ENCODE assay signal across 8 cellular contexts in genomic region chr18:6728809-6729246, GRCh38. TPM values are rescaled to one million over a fixed set of nuclear protein-coding genes. Genes with fewer than 3 reads are reported as not detected.
A peak's percentile ranks its signal among the peaks of the same experiment; 100 is the strongest.
DNase-seq lines count a peak whose midpoint lies in the region; ATAC-seq and TF ChIP-seq lines count a peak whose summit lies in the region.

No MANE protein-coding gene starts in this region.

- H3K9me3 ChIP-seq in endodermal cell (ENCODE audit: control insufficient read depth, low read length), result no peaks in the 10 kb centered on the region

- no peak for DNase-seq in AG04449 (ENCODE audit: low read depth, low spot score)
- DNase-seq in NCI-H69 (lab: John Stamatoyannopoulos, UW), result peak; percentile 53
- no peak for DNase-seq in endodermal cell
- no peak for DNase-seq in NCI-H2029 (lab: John Stamatoyannopoulos, UW)
- DNase-seq in activated CD4-positive, alpha-beta memory T cell treated with anti-CD3 and anti-CD28 coated beads, Interleukin-2, amount 10 ng/mL, durations not matched to agents 7 days and 5 days, result no peak
- no peak for DNase-seq in islet precursor cell

- H3K4me3 ChIP-seq in AG04449 (ENCODE audit: low read depth, low read length) (peak overlapping the region; percentile 66), endodermal cell (ENCODE audit: low read length) (peak overlapping the region; percentile 92)

- WGBS in endodermal cell (ENCODE audit: insufficient coverage in 1 of 2, insufficient read length in 1 of 2), 2 experiments, result 17% methylated on average over 5 of the region's 5 CpGs; no CpG with 5 or more reads in 1 of the 2 experiments

- no peaks in the 10 kb centered on the region for H3K36me3 ChIP-seq in endodermal cell (ENCODE audit: control insufficient read depth, insufficient read depth, low read length)

- H3K27me3 ChIP-seq in endodermal cell (ENCODE audit: control insufficient read depth, insufficient read depth, low read length, poor library complexity, severe bottlenecking), result no peaks in the 10 kb centered on the region

- ATAC-seq in activated CD4-positive, CD25-positive, alpha-beta regulatory T cell treated with anti-CD3 and anti-CD28 coated beads, Interleukin-2, amount 50 U/mL, for 24 hours, result no peak

- H3K27ac Mint-ChIP-seq in endodermal cell, result peak overlapping the region; percentile 99
- peak overlapping the region; percentile 99 to 100 (median 100) for H3K27ac Mint-ChIP-seq in nephron
- no peak overlapping the region for H3K27ac Mint-ChIP-seq in activated CD4-positive, alpha-beta memory T cell treated with anti-CD3 and anti-CD28 coated beads, Interleukin-2, amount 10 ng/mL, durations not matched to agents 7 days and 5 days

- H3K27me3 Mint-ChIP-seq in endodermal cell (ENCODE audit: insufficient read depth) (no peaks in the 10 kb centered on the region), nephron (ENCODE audit: low read depth) (no peaks in the 10 kb centered on the region)
- peaks cover 15% of the 10 kb centered on the region for H3K27me3 Mint-ChIP-seq in activated CD4-positive, alpha-beta memory T cell treated with anti-CD3 and anti-CD28 coated beads, Interleukin-2, amount 10 ng/mL, durations not matched to agents 7 days and 5 days

- CTCF ChIA-PET in AG04449 (lab: Yijun Ruan, JAX), result no interaction called here
- CTCF ChIA-PET in activated CD4-positive, alpha-beta memory T cell treated with anti-CD3 and anti-CD28 coated beads, Interleukin-2, amount 10 ng/mL, durations not matched to agents 7 days and 5 days (lab: Charles Lee), result no interaction called here

- H3K4me1 ChIP-seq in endodermal cell (ENCODE audit: control insufficient read depth, insufficient read depth, low read length), result peaks cover 5% of the 10 kb centered on the region

- POLR2A ChIA-PET in AG04449 (lab: Yijun Ruan, JAX), result no interaction called here
- POLR2A ChIA-PET in activated CD4-positive, alpha-beta memory T cell treated with anti-CD3 and anti-CD28 coated beads, Interleukin-2, amount 10 ng/mL, durations not matched to agents 7 days and 5 days (lab: Charles Lee), result no interaction called here

- H3K4me1 Mint-ChIP-seq in endodermal cell (peaks cover 44% of the 10 kb centered on the region), nephron (peaks cover 53% of the 10 kb centered on the region)
- H3K4me1 Mint-ChIP-seq in activated CD4-positive, alpha-beta memory T cell treated with anti-CD3 and anti-CD28 coated beads, Interleukin-2, amount 10 ng/mL, durations not matched to agents 7 days and 5 days, result peaks cover 6% of the 10 kb centered on the region

- H3K4me3 Mint-ChIP-seq in endodermal cell (peak overlapping the region; percentile 80), nephron (peak overlapping the region; percentile 95 to 98 (median 97))
- no peak overlapping the region for H3K4me3 Mint-ChIP-seq in activated CD4-positive, alpha-beta memory T cell treated with anti-CD3 and anti-CD28 coated beads, Interleukin-2, amount 10 ng/mL, durations not matched to agents 7 days and 5 days

- H3K36me3 Mint-ChIP-seq in endodermal cell (ENCODE audit: low read depth) (no peaks in the 10 kb centered on the region), nephron (ENCODE audit: low read depth) (no peaks in the 10 kb centered on the region)
- H3K36me3 Mint-ChIP-seq in activated CD4-positive, alpha-beta memory T cell treated with anti-CD3 and anti-CD28 coated beads, Interleukin-2, amount 10 ng/mL, durations not matched to agents 7 days and 5 days (ENCODE audit: low read depth), result no peaks in the 10 kb centered on the region

- peak overlapping the region; percentile 84 for H3K9ac ChIP-seq in endodermal cell (ENCODE audit: extremely low read depth, low read length, poor library complexity, severe bottlenecking)

- TF ChIP-seq CTCF in AG04449 (IDR thresholded peaks at IDR 0.05; ENCODE audit: insufficient read depth, low read length, missing control alignments), result no peak
- TF ChIP-seq CTCF in endodermal cell (conservative IDR thresholded peaks at IDR 0.05), result no peak
- TF ChIP-seq CTCF in nephron (IDR thresholded peaks at IDR 0.05; ENCODE audit: unreplicated experiment in 3 of 3), result no peak

- H3K27ac ChIP-seq in endodermal cell (ENCODE audit: low read depth, low read length), result peak overlapping the region; percentile 96

- H3K9me3 Mint-ChIP-seq in endodermal cell (no peaks in the 10 kb centered on the region), nephron (no peaks in the 10 kb centered on the region)
- no peaks in the 10 kb centered on the region for H3K9me3 Mint-ChIP-seq in activated CD4-positive, alpha-beta memory T cell treated with anti-CD3 and anti-CD28 coated beads, Interleukin-2, amount 10 ng/mL, durations not matched to agents 7 days and 5 days

RNA-seq across cellular contexts. Expression of gene ARHGAP28, which starts 0.7 kb away (rescaled TPM):
- 100 to 1,000 TPM; 110 to 133 TPM for total RNA-seq in endodermal cell
- 41.9 TPM for polyA plus RNA-seq in endodermal cell (2013, experiment 1 of 2)
- polyA plus RNA-seq in endodermal cell (2013, experiment 2 of 2), result 49.8 TPM
- total RNA-seq in activated CD4-positive, alpha-beta memory T cell treated with anti-CD3 and anti-CD28 coated beads, Interleukin-2, amount 10 ng/mL, durations not matched to agents 7 days and 5 days, result not detected

Comparison
In these comparisons a context has a peak if more than half of its experiments do, and no peak if none do; other contexts are left out.
1. RNA of gene ARHGAP28, which starts 0.7 kb away (total RNA-seq): 110 to 133 TPM in endodermal cell; not detected in activated CD4-positive, alpha-beta memory T cell treated with anti-CD3 and anti-CD28 coated beads, Interleukin-2, amount 10 ng/mL, durations not matched to agents 7 days and 5 days; every median in the first group is over 100 times any median in the second.